ENCODE assay signal across 25 cellular contexts in the genomic region with DNA sequence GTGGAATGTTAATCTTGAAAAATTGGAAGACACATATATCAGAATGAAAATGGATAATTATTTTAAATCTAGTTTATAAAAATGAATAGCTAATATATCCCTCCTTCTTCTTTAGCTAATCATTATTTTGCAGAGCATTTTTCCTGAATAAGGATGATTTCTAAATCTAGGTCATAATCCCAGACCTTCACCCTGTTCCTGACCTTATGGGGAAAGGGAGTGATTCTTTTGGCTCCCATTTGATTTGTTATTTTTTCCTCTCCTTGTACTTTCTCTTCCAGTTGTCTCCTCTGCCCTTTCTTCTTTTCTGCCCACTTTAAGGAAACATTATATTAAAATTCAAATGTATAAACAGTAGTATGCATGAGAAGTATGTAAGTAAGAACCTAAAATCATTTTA.
DNase-seq lines count a peak whose midpoint lies in the region; ATAC-seq, FAIRE-seq and TF ChIP-seq lines count a peak whose summit lies in the region.
"Had no signal": no experiment of that assay in that cellular context is flagged by ENCODE, and none has a peak within 500 bp of the region (broad histone marks: within the 10 kb centered on the region; RNA-seq: fewer than 3 reads in every experiment).

No MANE protein-coding gene starts in this region.

- POLR2A ChIA-PET in HepG2 (lab: Yijun Ruan, JAX): no interaction called here

- DNase-seq in left ventricle myocardium inferior (no peak), heart left ventricle (no peak), HepG2 (ENCODE audit: low spot score) (no peak), sciatic nerve (ENCODE audit: low spot score) (no peak), MV-4-11 (lab: John Stamatoyannopoulos, UW) (no peak), T-helper 2 cell (no peak)
- DNase-seq: AML-193; CD4-positive, alpha-beta memory T cell; CD4-positive, CD25-positive, alpha-beta regulatory T cell; CD8-positive, alpha-beta memory T cell; COR-L47; DMS 273 treated with DMSO at 0.1 percent for 48 hours; DMS153; DMS53; DMS79; DND-41; EL; GDM1 had no signal

- TF ChIP-seq EP300 in HepG2 (IDR thresholded peaks at IDR 0.05; ENCODE audit: low read depth in 2 of 2, low read length in 2 of 2) (no peak), HepG2 (CRISPR knock-in tag; IDR thresholded peaks at IDR 0.05; ENCODE audit: borderline replicate concordance) (no peak)

- peak overlapping the region; percentile 60 for H3K27ac ChIP-seq in left ventricle myocardium inferior (replicated peaks)
- H3K27ac ChIP-seq in heart left ventricle: peak overlapping the region in 5 of 12 donors; percentile 4 to 43 (median 40)
- no peak overlapping the region for H3K27ac ChIP-seq in liver (ENCODE audit: low read depth in 1 of 2, low read length in 2 of 2)
- H3K27ac ChIP-seq in HepG2 (ENCODE audit: extremely low read length, insufficient read depth, low read length): no peak overlapping the region
- H3K27ac ChIP-seq: 22Rv1, BLaER1 had no signal

- H3K4me1 ChIP-seq in left ventricle myocardium inferior (peaks cover 85% of the 10 kb centered on the region), heart left ventricle (peaks cover 0 to 55% (median 23%) of the 10 kb centered on the region in 12 donors), liver (ENCODE audit: control insufficient read depth in 4 of 4, insufficient read depth in 4 of 4, low read length in 3 of 4) (peaks cover 0 to 3% (median 3%) of the 10 kb centered on the region in 4 donors), HepG2 (ENCODE audit: insufficient read depth, low read length) (no peaks in the 10 kb centered on the region)
- H3K4me1 ChIP-seq: BLaER1 had no signal

- H3K9ac ChIP-seq in liver (ENCODE audit: low read depth in 1 of 2, low read length in 2 of 2) (no peak overlapping the region), HepG2 (ENCODE audit: insufficient read depth, low read depth, low read length) (no peak overlapping the region)
- H3K9ac ChIP-seq: BLaER1 had no signal

- no peak overlapping the region for H2AFZ ChIP-seq in HepG2 (ENCODE audit: low read length)

- H3K4me3 ChIP-seq in left ventricle myocardium inferior (no peak overlapping the region), heart left ventricle (no peak overlapping the region), liver (ENCODE audit: low read depth in 1 of 3, low read length in 3 of 3) (no peak overlapping the region), HepG2 (replicated peaks in 1 of 3; ENCODE audit: insufficient read depth in 1 of 3, low read depth in 2 of 3, low read length in 3 of 3) (no peak overlapping the region)
- H3K4me3 ChIP-seq: A549, BLaER1, GM12878 had no signal

- in situ Hi-C loops in HepG2 (cut with HindIII; ENCODE audit: extremely low pct_ligation_motif_present, low pct_unique_long_range_greater_than_20kb): no loop called here

- FAIRE-seq in HepG2 (lab: Jason Lieb, UNC): no peak
- FAIRE-seq: A549, GM12878, GM12892, GM18507 had no signal

- BruUV-seq in HepG2 (replicated peaks; lab: Mats Ljungman, UMichigan): no TSS peak

- H3K9me3 ChIP-seq in left ventricle myocardium inferior (replicated peaks) (no peaks in the 10 kb centered on the region), heart left ventricle (no peaks in the 10 kb centered on the region), liver (ENCODE audit: control insufficient read depth in 4 of 4, low read length in 3 of 4) (no peaks in the 10 kb centered on the region), HepG2 (ENCODE audit: low read length) (no peaks in the 10 kb centered on the region)
- H3K9me3 ChIP-seq: A549, BLaER1 had no signal

- no peaks in the 10 kb centered on the region for H3K27me3 ChIP-seq in left ventricle myocardium inferior (ENCODE audit: low read depth)
- no peaks in the 10 kb centered on the region for H3K27me3 ChIP-seq in heart left ventricle
- no peaks in the 10 kb centered on the region for H3K27me3 ChIP-seq in liver (ENCODE audit: control insufficient read depth in 4 of 4, insufficient read depth in 4 of 4, low read length in 3 of 4)
- no peaks in the 10 kb centered on the region for H3K27me3 ChIP-seq in HepG2 (ENCODE audit: control insufficient read depth in 1 of 2, insufficient read depth in 2 of 2, low read length in 2 of 2)
- H3K27me3 ChIP-seq: BLaER1 had no signal

- ATAC-seq in heart left ventricle (no peak), HepG2 (no peak), sciatic nerve (peak; percentile 58)
- ATAC-seq: A549, GM12878 had no signal

- no peak for TF ChIP-seq POLR2A in heart left ventricle (IDR thresholded peaks at IDR 0.05)
- TF ChIP-seq POLR2A in HepG2 (IDR thresholded peaks at IDR 0.05; ENCODE audit: insufficient read depth in 1 of 2, low read depth in 2 of 2, low read length in 2 of 2): no peak

- H4K20me1 ChIP-seq in HepG2 (ENCODE audit: insufficient read depth, low read length): no peaks in the 10 kb centered on the region
- H4K20me1 ChIP-seq: BLaER1 had no signal

- H3K79me2 ChIP-seq in HepG2 (ENCODE audit: insufficient read depth, low read length): no peaks in the 10 kb centered on the region

- intact Hi-C loops in left ventricle myocardium inferior (cut with micrococcal nuclease) (no loop called here), heart left ventricle (cut with DNase I) (no loop called here), HepG2 (cut with micrococcal nuclease; ENCODE audit: unreplicated experiment) (no loop called here), sciatic nerve (cut with DNase I) (no loop called here)

- no peak for TF ChIP-seq RAD21 in liver (IDR thresholded peaks at IDR 0.05)
- TF ChIP-seq RAD21 in HepG2 (CRISPR knock-in tag; IDR thresholded peaks at IDR 0.05): no peak

- CTCF ChIA-PET in HepG2 (lab: Yijun Ruan, JAX; ENCODE audit: low intra/inter-chr PET ratio, low total read pairs): no interaction called here

- no peaks in the 10 kb centered on the region for H3K36me3 ChIP-seq in left ventricle myocardium inferior
- H3K36me3 ChIP-seq in heart left ventricle: peaks cover 0 to 5% (median 0%) of the 10 kb centered on the region in 9 donors
- no peaks in the 10 kb centered on the region for H3K36me3 ChIP-seq in liver (ENCODE audit: control insufficient read depth in 4 of 4, insufficient read depth in 3 of 4, low read depth in 1 of 4, low read length in 3 of 4)
- no peaks in the 10 kb centered on the region for H3K36me3 ChIP-seq in HepG2 (replicated peaks in 1 of 2; ENCODE audit: control insufficient read depth in 1 of 2, insufficient read depth in 2 of 2, low read length in 2 of 2)
- H3K36me3 ChIP-seq: BLaER1 had no signal

- no peak for TF ChIP-seq CTCF in left ventricle myocardium inferior (IDR thresholded peaks at IDR 0.05; ENCODE audit: borderline replicate concordance)
- no peak for TF ChIP-seq CTCF in heart left ventricle (IDR thresholded peaks at IDR 0.05)
- no peak for TF ChIP-seq CTCF in liver (IDR thresholded peaks at IDR 0.05; ENCODE audit: low read depth, low read length, missing input control)
- TF ChIP-seq CTCF in HepG2 (CRISPR knock-in tag; IDR thresholded peaks at IDR 0.05): no peak

- no peak overlapping the region for H3K4me2 ChIP-seq in HepG2 (ENCODE audit: low read depth, low read length)
- H3K4me2 ChIP-seq: A549, BLaER1 had no signal

TF ChIP-seq in liver, 16 proteins besides CTCF, POLR2A, EP300 and RAD21:
- TF ChIP-seq SP1 (IDR thresholded peaks at IDR 0.05) (no peak), NR2F2 (IDR thresholded peaks at IDR 0.05) (peak; percentile 66), YY1 (IDR thresholded peaks at IDR 0.05) (no peak)

TF ChIP-seq in HepG2, 621 proteins besides CTCF, POLR2A, EP300 and RAD21:
- TF ChIP-seq TGIF2 (CRISPR knock-in tag; IDR thresholded peaks at IDR 0.05) (no peak), ZMYM2 (CRISPR knock-in tag; IDR thresholded peaks at IDR 0.05) (no peak), ZNF616 (CRISPR knock-in tag; IDR thresholded peaks at IDR 0.05; ENCODE audit: low read depth) (no peak), YEATS4 (CRISPR knock-in tag; IDR thresholded peaks at IDR 0.05; ENCODE audit: borderline replicate concordance) (no peak), ZNF292 (CRISPR knock-in tag; IDR thresholded peaks at IDR 0.05; ENCODE audit: borderline replicate concordance, low read depth) (no peak), ZNF766 (CRISPR knock-in tag; IDR thresholded peaks at IDR 0.05; ENCODE audit: borderline replicate concordance) (no peak), DNMT1 (CRISPR knock-in tag; IDR thresholded peaks at IDR 0.05) (no peak)
- TF ChIP-seq, protein P1, sequence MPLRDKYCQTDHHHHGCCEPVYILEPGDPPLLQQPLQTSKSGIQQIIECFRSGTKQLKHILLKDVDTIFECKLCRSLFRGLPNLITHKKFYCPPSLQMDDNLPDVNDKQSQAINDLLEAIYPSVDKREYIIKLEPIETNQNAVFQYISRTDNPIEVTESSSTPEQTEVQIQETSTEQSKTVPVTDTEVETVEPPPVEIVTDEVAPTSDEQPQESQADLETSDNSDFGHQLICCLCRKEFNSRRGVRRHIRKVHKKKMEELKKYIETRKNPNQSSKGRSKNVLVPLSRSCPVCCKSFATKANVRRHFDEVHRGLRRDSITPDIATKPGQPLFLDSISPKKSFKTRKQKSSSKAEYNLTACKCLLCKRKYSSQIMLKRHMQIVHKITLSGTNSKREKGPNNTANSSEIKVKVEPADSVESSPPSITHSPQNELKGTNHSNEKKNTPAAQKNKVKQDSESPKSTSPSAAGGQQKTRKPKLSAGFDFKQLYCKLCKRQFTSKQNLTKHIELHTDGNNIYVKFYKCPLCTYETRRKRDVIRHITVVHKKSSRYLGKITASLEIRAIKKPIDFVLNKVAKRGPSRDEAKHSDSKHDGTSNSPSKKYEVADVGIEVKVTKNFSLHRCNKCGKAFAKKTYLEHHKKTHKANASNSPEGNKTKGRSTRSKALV (CRISPR knock-in tag; IDR thresholded peaks at IDR 0.05): no peak
